Comparison of ENCODE assay signal across 10 cellular contexts in the genomic region with DNA sequence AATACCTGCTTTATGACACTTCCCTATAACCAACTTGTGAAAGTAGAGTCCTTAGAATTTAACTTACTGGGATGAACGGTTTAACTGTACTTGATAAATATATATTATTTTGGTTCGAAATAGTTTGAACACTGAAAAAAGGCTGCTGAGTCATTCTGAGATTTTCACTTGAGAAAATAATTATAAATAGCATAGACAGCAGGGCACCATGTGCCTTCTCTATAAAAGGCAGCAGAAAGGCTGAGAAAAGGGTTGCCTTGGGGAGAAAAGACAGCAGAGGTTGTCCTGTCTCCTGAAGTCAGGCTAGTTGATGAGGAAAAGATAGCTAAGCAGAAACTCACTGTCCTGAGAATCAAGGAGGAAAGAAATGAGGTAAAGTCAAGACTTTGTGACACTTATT.
DNase-seq lines count a peak whose midpoint lies in the region; ATAC-seq lines count a peak whose summit lies in the region.
"Had no signal": no experiment of that assay in that cellular context is flagged by ENCODE, and none has a peak within 500 bp of the region (broad histone marks: within the 10 kb centered on the region; RNA-seq: fewer than 3 reads in every experiment).

No MANE protein-coding gene starts in this region.

- no peaks in the 10 kb centered on the region for H3K27me3 ChIP-seq in Karpas-422 (ENCODE audit: low read length)
- H3K27me3 ChIP-seq: vagina had no signal

- H3K27ac ChIP-seq in Karpas-422 (ENCODE audit: low read length): no peak overlapping the region
- H3K27ac ChIP-seq: vagina had no signal

- H3K4me2 ChIP-seq in Karpas-422 (ENCODE audit: low read depth, low read length, poor library complexity, severe bottlenecking): no peak overlapping the region

- DNase-seq in LHCN-M2 (ENCODE audit: low read depth) (peak; percentile 65), myocyte (ENCODE audit: low read depth) (peak; percentile 68), G401 (ENCODE audit: low spot score) (no peak), Karpas-422 (no peak), KBM-7 (no peak)
- no peak for DNase-seq in activated CD8-positive, alpha-beta memory T cell treated with anti-CD3 and anti-CD28 coated beads for 24 hours
- DNase-seq: DND-41 had no signal

- no peaks in the 10 kb centered on the region for H3K4me1 ChIP-seq in Karpas-422 (ENCODE audit: low read length)
- H3K4me1 ChIP-seq: vagina had no signal

- ATAC-seq in GM18907 (IDR thresholded peaks at IDR 0.05; ENCODE audit: unreplicated experiment): peak; percentile 84
- ATAC-seq in HG02642 (IDR thresholded peaks at IDR 0.05; ENCODE audit: poor library complexity, unreplicated experiment): peak; percentile 86

- H3K4me3 ChIP-seq in Karpas-422 (ENCODE audit: low read length): no peak overlapping the region
- H3K4me3 ChIP-seq: vagina had no signal

- H3K9ac ChIP-seq in Karpas-422 (ENCODE audit: low read length): no peak overlapping the region

- no peak overlapping the region for H2AFZ ChIP-seq in Karpas-422 (ENCODE audit: low read length)

- H3K79me2 ChIP-seq in Karpas-422 (ENCODE audit: low read length): no peaks in the 10 kb centered on the region

- no peaks in the 10 kb centered on the region for H3K36me3 ChIP-seq in Karpas-422 (ENCODE audit: insufficient read depth, low read length)
- H3K36me3 ChIP-seq: vagina had no signal

- no peaks in the 10 kb centered on the region for H3K9me3 ChIP-seq in Karpas-422 (ENCODE audit: low read length)
- H3K9me3 ChIP-seq: vagina had no signal

- H3K9me2 ChIP-seq in Karpas-422 (replicated peaks; ENCODE audit: insufficient read depth, low read length): no peaks in the 10 kb centered on the region

- no peaks in the 10 kb centered on the region for H4K20me1 ChIP-seq in Karpas-422 (ENCODE audit: insufficient read depth, low read depth, low read length)

- in situ Hi-C loops in G401 (cut with HindIII; ENCODE audit: low sequenced_read_pairs) (no loop called here), KBM-7 (cut with MboI; ENCODE audit: low pct_unique_long_range_greater_than_20kb, low sequenced_read_pairs) (no loop called here)

Comparison
In these comparisons a context has a peak if more than half of its experiments do, and no peak if none do; other contexts are left out.
1. DNase-seq: peak in LHCN-M2 (single experiment) and myocyte (single experiment); none in G401 (single experiment), Karpas-422 (single experiment), activated CD8-positive, alpha-beta memory T cell treated with anti-CD3 and anti-CD28 coated beads for 24 hours (single experiment) and KBM-7 (single experiment).